In the genomic region with DNA sequence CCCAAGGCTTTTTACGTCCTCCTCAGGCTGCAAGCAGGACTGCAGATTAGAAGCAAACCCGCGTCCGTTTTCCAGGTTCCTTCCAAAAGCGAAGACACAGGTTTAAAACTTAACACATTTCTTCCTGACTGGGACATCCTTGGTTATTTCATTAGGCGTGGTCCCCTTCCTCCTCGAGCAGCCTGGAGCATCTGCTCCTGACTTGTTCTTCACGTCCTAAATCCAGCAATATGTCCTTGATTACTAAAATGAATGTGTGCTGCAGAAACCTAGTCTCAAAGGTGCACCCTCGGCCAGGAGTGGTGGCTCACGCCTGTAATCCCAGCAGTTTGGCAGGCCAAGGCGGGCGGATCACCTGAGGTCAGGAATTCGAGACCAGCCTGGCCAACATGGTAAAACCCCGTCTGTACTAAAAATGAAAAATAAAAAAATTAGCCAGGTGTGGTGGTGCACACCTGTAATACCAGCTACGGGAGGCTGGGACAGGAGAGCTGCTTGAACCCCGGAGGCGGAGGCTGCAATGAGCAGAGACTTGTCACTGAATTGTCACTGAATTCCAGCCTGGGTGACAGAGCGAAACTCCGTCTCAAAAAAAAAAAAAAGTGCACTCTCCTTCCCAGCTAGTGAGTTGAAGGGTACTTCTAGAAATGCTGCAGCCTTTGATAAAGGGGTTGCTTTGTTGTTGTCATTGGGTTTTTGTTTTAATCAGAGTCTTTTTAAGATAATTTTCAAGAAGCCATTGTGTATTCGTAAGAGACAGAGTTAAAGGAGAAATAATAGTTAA, we compare ENCODE assay signal across 8 cellular contexts. TPM values are rescaled to one million over a fixed set of nuclear protein-coding genes. Genes with fewer than 3 reads are reported as not detected.
A peak's percentile ranks its signal among the peaks of the same experiment; 100 is the strongest.
DNase-seq lines count a peak whose midpoint lies in the region; ATAC-seq and TF ChIP-seq lines count a peak whose summit lies in the region.

No MANE protein-coding gene starts in this region.

- H4K91ac ChIP-seq in IMR-90 (ENCODE audit: insufficient read depth, low read depth, low read length): no peak overlapping the region

- H3K27me3 ChIP-seq in IMR-90 (ENCODE audit: control insufficient read depth, insufficient read depth, low read length): peaks cover 3% of the 10 kb centered on the region; the same call in 1 of the 2 replicates

- peak overlapping the region; percentile 78 for H3K23ac ChIP-seq in IMR-90 (ENCODE audit: low read depth, low read length)

- peak overlapping the region; percentile 59; the same call in 1 of the 2 replicates for H3K56ac ChIP-seq in IMR-90 (ENCODE audit: extremely low read depth, insufficient read depth, low read length)

- no peak overlapping the region; the same call in 2 of the 3 replicates for H2BK15ac ChIP-seq in IMR-90 (ENCODE audit: low read depth, low read length)

- H3K27ac Mint-ChIP-seq in naive B cell: peak overlapping the region in 5 of 6 donors; percentile 34 to 91 (median 71)

- intact Hi-C loops in IMR-90 (cut with micrococcal nuclease) (loop anchor here (1.0 to 2.0 kb wide), 2 partner anchors 225 to 315 kb away; no protein-coding TSS in a partner anchor), sciatic nerve (cut with DNase I) (no loop called here)

- no peaks in the 10 kb centered on the region for H3K9me3 ChIP-seq in IMR-90 (ENCODE audit: control insufficient read depth, insufficient read depth, low read length)

- no peaks in the 10 kb centered on the region for H3K9me3 Mint-ChIP-seq in naive B cell

- no peaks in the 10 kb centered on the region for H3K36me3 ChIP-seq in IMR-90 (ENCODE audit: control insufficient read depth, insufficient read depth, low read length)

- BruUV-seq in IMR-90 (replicated peaks; lab: Mats Ljungman, UMichigan): no TSS peak

- peaks cover 11% of the 10 kb centered on the region; the same call in 1 of the 2 replicates for H4K20me1 ChIP-seq in IMR-90 (ENCODE audit: insufficient read depth, low read length)

- TF ChIP-seq CTCF in AG09319 (IDR thresholded peaks at IDR 0.05; ENCODE audit: low read depth, low read length): peak; percentile 34
- TF ChIP-seq CTCF in IMR-90 (conservative IDR thresholded peaks at IDR 0.05; ENCODE audit: low read depth, low read length): peak; percentile 38
- TF ChIP-seq CTCF in coronary artery (IDR thresholded peaks at IDR 0.05): no peak

- H2BK120ac ChIP-seq in IMR-90 (ENCODE audit: low read depth, low read length): no peak overlapping the region

- H2BK20ac ChIP-seq in IMR-90 (ENCODE audit: low read depth, low read length): no peak overlapping the region

- H2AK9ac ChIP-seq in IMR-90 (replicated peaks; ENCODE audit: low read depth, low read length, poor library complexity): no peak overlapping the region

- H3K4me1 ChIP-seq in IMR-90 (ENCODE audit: control insufficient read depth, insufficient read depth, low read length): peaks cover 1% of the 10 kb centered on the region; the same call in 1 of the 2 replicates

- WGBS in IMR-90 (ENCODE audit: extremely low coverage in 2 of 2, insufficient read length in 1 of 2), 2 experiments: 38% methylated on average over 6 of the region's 20 CpGs; no CpG with 5 or more reads in 1 of the 2 experiments

- H3K9me1 ChIP-seq in IMR-90 (ENCODE audit: insufficient read depth, low read length): 0 out of 2 replicates have a peak, but pooled peaks cover 7% of the 10 kb centered on the region

- H3K36me3 Mint-ChIP-seq in naive B cell: no peaks in the 10 kb centered on the region

- H2AK5ac ChIP-seq in IMR-90 (ENCODE audit: low read depth, low read length): no peak overlapping the region

- H2AFZ ChIP-seq in IMR-90 (replicated peaks; ENCODE audit: low read length, poor library complexity): peak overlapping the region; percentile 87

- H3K18ac ChIP-seq in IMR-90 (ENCODE audit: low read depth, low read length): peak overlapping the region; percentile 14; the same call in 1 of the 2 replicates

- in situ Hi-C loops in IMR-90 (cut with MboI; ENCODE audit: low sequenced_read_pairs): loop anchor here (5.0 kb wide), 1 partner anchor 316 kb away; no protein-coding TSS in a partner anchor

- CTCF ChIA-PET in IMR-90 (lab: Yijun Ruan, JAX): interaction anchor here (0.6 to 0.7 kb wide), 2 partner anchors 14 to 153 kb away, joined by 4 to 8 read pairs; no protein-coding TSS in a partner anchor

- H4K5ac ChIP-seq in IMR-90 (ENCODE audit: low read depth, low read length): no peak overlapping the region

- no peak for TF ChIP-seq POLR2A in IMR-90 (IDR thresholded peaks at IDR 0.05; ENCODE audit: low read depth, low read length)

- peak overlapping the region; percentile 19; the same call in 1 of the 2 replicates for H3K27ac ChIP-seq in IMR-90 (ENCODE audit: insufficient read depth, low read length)
- H3K27ac ChIP-seq in coronary artery: peak overlapping the region in 1 of 2 donors; percentile 95

- peak overlapping the region; percentile 60 for H3K4me3 ChIP-seq in IMR-90 (ENCODE audit: insufficient read depth, low read depth, low read length)
- peak overlapping the region; percentile 98 for H3K4me3 ChIP-seq in coronary artery

- POLR2A ChIA-PET in IMR-90 (lab: Charles Lee; ENCODE audit: unreplicated experiment): interaction anchor here (0.5 kb wide), 1 partner anchor 16 kb away, joined by 3 read pairs; no protein-coding TSS in a partner anchor

- no peak overlapping the region; a peak in 1 of 4 replicates for H4K8ac ChIP-seq in IMR-90 (ENCODE audit: low read depth in 2 of 2, low read length in 2 of 2)

- H3K9ac ChIP-seq in IMR-90 (ENCODE audit: low read depth, low read length): peak overlapping the region; percentile 82

- DNase-seq in AG09319 (ENCODE audit: extremely low read depth, low read depth) (no peak), IMR-90 (no peak), coronary artery (ENCODE audit: low spot score) (no peak), naive B cell (no peak), sciatic nerve (ENCODE audit: low spot score) (no peak), AML-193 (lab: John Stamatoyannopoulos, UW) (no peak)

- H3K4me1 Mint-ChIP-seq in naive B cell: peaks cover 14 to 24% (median 20%) of the 10 kb centered on the region in 3 donors

- no peak overlapping the region for H2BK5ac ChIP-seq in IMR-90 (ENCODE audit: low read depth, low read length, poor library complexity, severe bottlenecking)

- ATAC-seq in IMR-90 (ENCODE audit: low read depth) (no peak), naive B cell (ENCODE audit: low read depth in 2 of 2) (no peak), sciatic nerve (no peak), HG02938 (IDR thresholded peaks at IDR 0.05; ENCODE audit: unreplicated experiment) (no peak), GM18867 (IDR thresholded peaks at IDR 0.05; ENCODE audit: unreplicated experiment) (no peak)

- H3K14ac ChIP-seq in IMR-90 (replicated peaks; ENCODE audit: low read depth, low read length): peak overlapping the region; percentile 50

- peaks cover 19 to 34% of the 10 kb centered on the region in 2 experiments for H3K79me1 ChIP-seq in IMR-90 (ENCODE audit: low read depth in 1 of 2, low read length in 2 of 2)

- H3K27me3 Mint-ChIP-seq in naive B cell: peaks cover 20 to 37% (median 37%) of the 10 kb centered on the region in 3 donors

- TF ChIP-seq RAD21 in IMR-90 (IDR thresholded peaks at IDR 0.05; ENCODE audit: low read length): peak; percentile 43

- dilution Hi-C loops in IMR-90 (cut with HindIII; ENCODE audit: low sequenced_read_pairs, unreplicated experiment): no loop called here

- peak overlapping the region; percentile 81 to 95 (median 89) for H3K4me3 Mint-ChIP-seq in naive B cell

- 0 out of 2 replicates have a peak overlapping the region, but pooled peaks have one; percentile 36 for H3K4ac ChIP-seq in IMR-90 (ENCODE audit: low read depth, low read length)

- H3K4me2 ChIP-seq in IMR-90 (ENCODE audit: low read depth, low read length): peak overlapping the region; percentile 91

TF ChIP-seq in IMR-90, 13 proteins besides CTCF, POLR2A, EP300 and RAD21:
- TF ChIP-seq, protein P1, sequence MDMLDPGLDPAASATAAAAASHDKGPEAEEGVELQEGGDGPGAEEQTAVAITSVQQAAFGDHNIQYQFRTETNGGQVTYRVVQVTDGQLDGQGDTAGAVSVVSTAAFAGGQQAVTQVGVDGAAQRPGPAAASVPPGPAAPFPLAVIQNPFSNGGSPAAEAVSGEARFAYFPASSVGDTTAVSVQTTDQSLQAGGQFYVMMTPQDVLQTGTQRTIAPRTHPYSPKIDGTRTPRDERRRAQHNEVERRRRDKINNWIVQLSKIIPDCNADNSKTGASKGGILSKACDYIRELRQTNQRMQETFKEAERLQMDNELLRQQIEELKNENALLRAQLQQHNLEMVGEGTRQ (IDR thresholded peaks at IDR 0.05; ENCODE audit: low read depth, low read length): no peak
- TF ChIP-seq SMC3 (IDR thresholded peaks at IDR 0.05; ENCODE audit: low read depth, low read length): 0 out of 2 replicates have a peak, but pooled peaks have one; percentile 23

RNA-seq across cellular contexts. Expression of gene LRIG1, which starts 0.9 kb away (rescaled TPM):
- total RNA-seq in IMR-90 (2012; rRNA removed): 69.2 and 87.8 TPM in 2 replicates
- polyA plus RNA-seq in IMR-90 (2012; rRNA removed): 55.9 and 62.8 TPM in 2 replicates
- 35.1 and 74.2 TPM in 2 replicates for polyA plus RNA-seq in IMR-90 (2012; cell fraction: cytosol; rRNA removed)
- polyA plus RNA-seq in IMR-90 (2012; cell fraction: nucleus; rRNA removed; ENCODE audit: low replicate concordance): 87.7 and 98.9 TPM in 2 replicates
- polyA plus RNA-seq in naive B cell (ENCODE audit: low read depth in 6 of 6): 10 to 100 TPM in 5 of 6 donors, 1 to 10 TPM in 1; 9.8 to 20.7 (median 12.5) TPM
- 50.8 TPM for total RNA-seq in sciatic nerve
